2 cellular contexts compared by ENCODE assay signal in the genomic region with DNA sequence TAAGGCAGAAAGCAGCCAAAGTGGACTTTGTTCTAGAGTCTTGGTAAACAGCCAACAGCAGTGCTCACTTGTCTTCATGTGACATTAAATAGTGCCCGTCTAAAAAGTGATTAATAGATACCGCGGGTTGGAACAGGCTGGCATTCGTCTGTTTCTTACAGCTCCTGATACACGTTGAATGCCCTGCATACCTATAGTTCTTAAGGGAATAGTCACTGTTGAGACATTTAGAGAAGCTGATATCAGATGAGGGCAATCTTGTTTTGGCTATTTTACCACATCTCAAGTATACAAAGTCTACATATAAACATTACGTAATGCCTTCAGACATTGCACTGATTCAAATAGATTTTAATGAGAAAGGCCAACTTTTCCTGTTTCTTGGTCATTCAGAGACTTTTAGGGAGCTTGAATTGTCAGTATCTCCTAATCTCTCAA.
TF ChIP-seq lines count a peak whose summit lies in the region.

No MANE protein-coding gene starts in this region.

TF ChIP-seq in HEK293, 187 proteins besides CTCF, POLR2A, EP300 and RAD21 (continued from another document):
- TF ChIP-seq, protein P1, sequence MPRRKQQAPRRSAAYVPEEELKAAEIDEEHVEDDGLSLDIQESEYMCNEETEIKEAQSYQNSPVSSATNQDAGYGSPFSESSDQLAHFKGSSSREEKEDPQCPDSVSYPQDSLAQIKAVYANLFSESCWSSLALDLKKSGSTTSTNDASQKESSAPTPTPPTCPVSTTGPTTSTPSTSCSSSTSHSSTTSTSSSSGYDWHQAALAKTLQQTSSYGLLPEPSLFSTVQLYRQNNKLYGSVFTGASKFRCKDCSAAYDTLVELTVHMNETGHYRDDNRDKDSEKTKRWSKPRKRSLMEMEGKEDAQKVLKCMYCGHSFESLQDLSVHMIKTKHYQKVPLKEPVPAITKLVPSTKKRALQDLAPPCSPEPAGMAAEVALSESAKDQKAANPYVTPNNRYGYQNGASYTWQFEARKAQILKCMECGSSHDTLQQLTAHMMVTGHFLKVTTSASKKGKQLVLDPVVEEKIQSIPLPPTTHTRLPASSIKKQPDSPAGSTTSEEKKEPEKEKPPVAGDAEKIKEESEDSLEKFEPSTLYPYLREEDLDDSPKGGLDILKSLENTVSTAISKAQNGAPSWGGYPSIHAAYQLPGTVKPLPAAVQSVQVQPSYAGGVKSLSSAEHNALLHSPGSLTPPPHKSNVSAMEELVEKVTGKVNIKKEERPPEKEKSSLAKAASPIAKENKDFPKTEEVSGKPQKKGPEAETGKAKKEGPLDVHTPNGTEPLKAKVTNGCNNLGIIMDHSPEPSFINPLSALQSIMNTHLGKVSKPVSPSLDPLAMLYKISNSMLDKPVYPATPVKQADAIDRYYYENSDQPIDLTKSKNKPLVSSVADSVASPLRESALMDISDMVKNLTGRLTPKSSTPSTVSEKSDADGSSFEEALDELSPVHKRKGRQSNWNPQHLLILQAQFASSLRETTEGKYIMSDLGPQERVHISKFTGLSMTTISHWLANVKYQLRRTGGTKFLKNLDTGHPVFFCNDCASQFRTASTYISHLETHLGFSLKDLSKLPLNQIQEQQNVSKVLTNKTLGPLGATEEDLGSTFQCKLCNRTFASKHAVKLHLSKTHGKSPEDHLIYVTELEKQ (tag by site-specific recombination; IDR thresholded peaks at IDR 0.05; ENCODE audit: borderline replicate concordance): no peak
- TF ChIP-seq, protein P2, sequence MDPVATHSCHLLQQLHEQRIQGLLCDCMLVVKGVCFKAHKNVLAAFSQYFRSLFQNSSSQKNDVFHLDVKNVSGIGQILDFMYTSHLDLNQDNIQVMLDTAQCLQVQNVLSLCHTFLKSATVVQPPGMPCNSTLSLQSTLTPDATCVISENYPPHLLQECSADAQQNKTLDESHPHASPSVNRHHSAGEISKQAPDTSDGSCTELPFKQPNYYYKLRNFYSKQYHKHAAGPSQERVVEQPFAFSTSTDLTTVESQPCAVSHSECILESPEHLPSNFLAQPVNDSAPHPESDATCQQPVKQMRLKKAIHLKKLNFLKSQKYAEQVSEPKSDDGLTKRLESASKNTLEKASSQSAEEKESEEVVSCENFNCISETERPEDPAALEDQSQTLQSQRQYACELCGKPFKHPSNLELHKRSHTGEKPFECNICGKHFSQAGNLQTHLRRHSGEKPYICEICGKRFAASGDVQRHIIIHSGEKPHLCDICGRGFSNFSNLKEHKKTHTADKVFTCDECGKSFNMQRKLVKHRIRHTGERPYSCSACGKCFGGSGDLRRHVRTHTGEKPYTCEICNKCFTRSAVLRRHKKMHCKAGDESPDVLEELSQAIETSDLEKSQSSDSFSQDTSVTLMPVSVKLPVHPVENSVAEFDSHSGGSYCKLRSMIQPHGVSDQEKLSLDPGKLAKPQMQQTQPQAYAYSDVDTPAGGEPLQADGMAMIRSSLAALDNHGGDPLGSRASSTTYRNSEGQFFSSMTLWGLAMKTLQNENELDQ (tag by site-specific recombination; IDR thresholded peaks at IDR 0.05; ENCODE audit: low read depth): no peak
- TF ChIP-seq MEIS1 (CRISPR knock-in tag; IDR thresholded peaks at IDR 0.05; ENCODE audit: borderline replicate concordance): peak; percentile 64; the same call in 1 of the 2 replicates
- no peak for TF ChIP-seq ZNF529 (tag by site-specific recombination; IDR thresholded peaks at IDR 0.05; ENCODE audit: insufficient replicate concordance)
- no peak for TF ChIP-seq ZNF335 (tag by site-specific recombination; conservative IDR thresholded peaks at IDR 0.05)
- TF ChIP-seq HOXD13 (CRISPR knock-in tag; IDR thresholded peaks at IDR 0.05; ENCODE audit: borderline replicate concordance): peak; percentile 27; the same call in 1 of the 2 replicates
- TF ChIP-seq, protein P3, sequence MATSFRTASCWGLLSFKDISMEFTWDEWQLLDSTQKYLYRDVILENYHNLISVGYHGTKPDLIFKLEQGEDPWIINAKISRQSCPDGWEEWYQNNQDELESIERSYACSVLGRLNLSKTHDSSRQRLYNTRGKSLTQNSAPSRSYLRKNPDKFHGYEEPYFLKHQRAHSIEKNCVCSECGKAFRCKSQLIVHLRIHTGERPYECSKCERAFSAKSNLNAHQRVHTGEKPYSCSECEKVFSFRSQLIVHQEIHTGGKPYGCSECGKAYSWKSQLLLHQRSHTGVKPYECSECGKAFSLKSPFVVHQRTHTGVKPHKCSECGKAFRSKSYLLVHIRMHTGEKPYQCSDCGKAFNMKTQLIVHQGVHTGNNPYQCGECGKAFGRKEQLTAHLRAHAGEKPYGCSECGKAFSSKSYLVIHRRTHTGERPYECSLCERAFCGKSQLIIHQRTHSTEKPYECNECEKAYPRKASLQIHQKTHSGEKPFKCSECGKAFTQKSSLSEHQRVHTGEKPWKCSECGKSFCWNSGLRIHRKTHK (tag by site-specific recombination; IDR thresholded peaks at IDR 0.05): no peak

TF ChIP-seq in WTC11, 78 proteins besides CTCF, POLR2A, EP300 and RAD21 (continued from another document):
- TF ChIP-seq, protein P4, sequence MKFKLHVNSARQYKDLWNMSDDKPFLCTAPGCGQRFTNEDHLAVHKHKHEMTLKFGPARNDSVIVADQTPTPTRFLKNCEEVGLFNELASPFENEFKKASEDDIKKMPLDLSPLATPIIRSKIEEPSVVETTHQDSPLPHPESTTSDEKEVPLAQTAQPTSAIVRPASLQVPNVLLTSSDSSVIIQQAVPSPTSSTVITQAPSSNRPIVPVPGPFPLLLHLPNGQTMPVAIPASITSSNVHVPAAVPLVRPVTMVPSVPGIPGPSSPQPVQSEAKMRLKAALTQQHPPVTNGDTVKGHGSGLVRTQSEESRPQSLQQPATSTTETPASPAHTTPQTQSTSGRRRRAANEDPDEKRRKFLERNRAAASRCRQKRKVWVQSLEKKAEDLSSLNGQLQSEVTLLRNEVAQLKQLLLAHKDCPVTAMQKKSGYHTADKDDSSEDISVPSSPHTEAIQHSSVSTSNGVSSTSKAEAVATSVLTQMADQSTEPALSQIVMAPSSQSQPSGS (CRISPR knock-in tag; IDR thresholded peaks at IDR 0.05; ENCODE audit: borderline replicate concordance, low read depth): no peak
- TF ChIP-seq, protein P5, sequence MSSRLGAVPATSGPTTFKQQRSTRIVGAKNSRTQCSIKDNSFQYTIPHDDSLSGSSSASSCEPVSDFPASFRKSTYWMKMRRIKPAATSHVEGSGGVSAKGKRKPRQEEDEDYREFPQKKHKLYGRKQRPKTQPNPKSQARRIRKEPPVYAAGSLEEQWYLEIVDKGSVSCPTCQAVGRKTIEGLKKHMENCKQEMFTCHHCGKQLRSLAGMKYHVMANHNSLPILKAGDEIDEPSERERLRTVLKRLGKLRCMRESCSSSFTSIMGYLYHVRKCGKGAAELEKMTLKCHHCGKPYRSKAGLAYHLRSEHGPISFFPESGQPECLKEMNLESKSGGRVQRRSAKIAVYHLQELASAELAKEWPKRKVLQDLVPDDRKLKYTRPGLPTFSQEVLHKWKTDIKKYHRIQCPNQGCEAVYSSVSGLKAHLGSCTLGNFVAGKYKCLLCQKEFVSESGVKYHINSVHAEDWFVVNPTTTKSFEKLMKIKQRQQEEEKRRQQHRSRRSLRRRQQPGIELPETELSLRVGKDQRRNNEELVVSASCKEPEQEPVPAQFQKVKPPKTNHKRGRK (CRISPR knock-in tag; IDR thresholded peaks at IDR 0.05; ENCODE audit: borderline replicate concordance): no peak
- TF ChIP-seq, protein P6, sequence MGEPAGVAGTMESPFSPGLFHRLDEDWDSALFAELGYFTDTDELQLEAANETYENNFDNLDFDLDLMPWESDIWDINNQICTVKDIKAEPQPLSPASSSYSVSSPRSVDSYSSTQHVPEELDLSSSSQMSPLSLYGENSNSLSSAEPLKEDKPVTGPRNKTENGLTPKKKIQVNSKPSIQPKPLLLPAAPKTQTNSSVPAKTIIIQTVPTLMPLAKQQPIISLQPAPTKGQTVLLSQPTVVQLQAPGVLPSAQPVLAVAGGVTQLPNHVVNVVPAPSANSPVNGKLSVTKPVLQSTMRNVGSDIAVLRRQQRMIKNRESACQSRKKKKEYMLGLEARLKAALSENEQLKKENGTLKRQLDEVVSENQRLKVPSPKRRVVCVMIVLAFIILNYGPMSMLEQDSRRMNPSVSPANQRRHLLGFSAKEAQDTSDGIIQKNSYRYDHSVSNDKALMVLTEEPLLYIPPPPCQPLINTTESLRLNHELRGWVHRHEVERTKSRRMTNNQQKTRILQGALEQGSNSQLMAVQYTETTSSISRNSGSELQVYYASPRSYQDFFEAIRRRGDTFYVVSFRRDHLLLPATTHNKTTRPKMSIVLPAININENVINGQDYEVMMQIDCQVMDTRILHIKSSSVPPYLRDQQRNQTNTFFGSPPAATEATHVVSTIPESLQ (CRISPR knock-in tag; IDR thresholded peaks at IDR 0.05): no peak
TF ChIP-seq in WTC11: peak in this region for 0.
